ENCODE assay signal across 13 cellular contexts in the genomic region with DNA sequence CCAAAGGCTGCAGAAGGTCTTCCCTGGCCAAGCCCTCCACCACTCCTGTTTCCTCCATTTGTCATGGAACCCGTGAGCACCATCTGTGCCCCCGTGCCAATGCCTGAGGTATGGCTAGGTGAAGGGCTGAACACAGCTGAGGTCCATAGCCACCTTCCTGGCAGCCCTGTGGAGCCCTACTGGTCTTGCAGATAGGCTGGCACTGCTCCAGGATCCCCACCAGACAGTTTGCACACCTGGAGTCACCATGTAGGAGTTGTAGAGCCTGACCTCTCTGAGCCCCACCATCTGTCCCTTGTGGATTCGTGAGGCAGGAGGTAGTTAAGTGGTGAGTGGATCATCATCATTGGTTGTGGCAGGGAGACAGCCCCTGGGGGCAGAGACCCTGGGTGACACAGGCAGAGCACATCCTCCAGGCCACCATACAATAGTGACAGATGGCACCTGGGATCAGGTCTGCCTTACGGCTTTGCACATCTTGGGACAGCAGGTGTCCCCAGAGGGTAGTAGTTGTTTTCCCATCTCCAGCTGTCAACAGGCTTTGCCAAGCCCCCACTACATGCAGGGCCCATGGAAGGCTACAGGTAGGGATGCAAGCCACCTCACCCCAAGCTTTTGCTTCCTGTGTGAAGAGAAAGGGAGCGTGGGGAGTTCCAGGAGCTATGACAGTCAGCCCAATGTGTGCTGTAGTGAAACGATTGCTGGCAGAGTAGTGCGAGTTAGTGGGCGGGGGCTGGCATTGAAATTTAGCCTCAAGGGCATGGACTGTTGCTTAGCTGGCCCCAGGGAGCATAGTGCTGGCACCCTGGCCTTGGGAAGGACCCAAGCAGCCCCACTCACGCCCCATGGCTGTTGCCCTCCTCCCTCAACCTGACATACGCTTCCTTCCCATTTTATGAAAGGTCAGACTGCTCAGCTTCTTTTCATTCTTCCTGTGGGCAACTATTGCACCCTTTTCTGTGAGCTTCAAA. TPM values are rescaled to one million over a fixed set of nuclear protein-coding genes. Genes with fewer than 3 reads are reported as not detected.
DNase-seq lines count a peak whose midpoint lies in the region; ATAC-seq and TF ChIP-seq lines count a peak whose summit lies in the region.
"Had no signal": no experiment of that assay in that cellular context is flagged by ENCODE, and none has a peak within 500 bp of the region (broad histone marks: within the 10 kb centered on the region; RNA-seq: fewer than 3 reads in every experiment).

No MANE protein-coding gene starts in this region.

- WGBS in heart right ventricle, 2 donors, result 82 to 89% methylated on average over 10 of the region's 10 CpGs

- ATAC-seq in left ventricle myocardium superior, result no peak
- ATAC-seq in heart right ventricle, result no peak
- ATAC-seq in stimulated activated naive CD8-positive, alpha-beta T cell treated with anti-CD3 and anti-CD28 coated beads, Interleukin-15, amount 100 ng/mL, for 72 hours, result peak; percentile 19

- peaks cover 32% of the 10 kb centered on the region for H3K4me1 Mint-ChIP-seq in stimulated activated naive CD8-positive, alpha-beta T cell treated with anti-CD3 and anti-CD28 coated beads, Interleukin-15, amount 100 ng/mL, for 72 hours

- no peaks in the 10 kb centered on the region for H3K9me3 Mint-ChIP-seq in stimulated activated naive CD8-positive, alpha-beta T cell treated with anti-CD3 and anti-CD28 coated beads, Interleukin-15, amount 100 ng/mL, for 72 hours

- peak; percentile 22 for DNase-seq in left ventricle myocardium superior
- DNase-seq in heart right ventricle, result no peak
- peak; percentile 82 for DNase-seq in NCI-H2029 (lab: John Stamatoyannopoulos, UW)
- DNase-seq in WERI-Rb-1, result peak; percentile 93
- no peak for DNase-seq in stimulated activated naive CD8-positive, alpha-beta T cell treated with anti-CD3 and anti-CD28 coated beads, Interleukin-15, amount 100 ng/mL, for 72 hours
- DNase-seq in dorsolateral prefrontal cortex, result no peak
- no peak for DNase-seq in GM20000 (ENCODE audit: low spot score)
- DNase-seq in activated CD4-positive, alpha-beta T cell treated with anti-CD3 and anti-CD28 coated beads for 4 hours, result no peak
- DNase-seq: stimulated activated CD4-positive, alpha-beta T cell treated with anti-CD3 and anti-CD28 coated beads, Interleukin-1b, Interleukin-23, amount 100 ng/mL, for 48 hours; stimulated activated naive CD4-positive, alpha-beta T cell treated with Interleukin-2 at 50 U/mL for 16 hours had no signal

- no peak overlapping the region for H3K4me3 Mint-ChIP-seq in stimulated activated naive CD8-positive, alpha-beta T cell treated with anti-CD3 and anti-CD28 coated beads, Interleukin-15, amount 100 ng/mL, for 72 hours

- H3K36me3 ChIP-seq in heart right ventricle (peaks cover 0 to 77% (median 4%) of the 10 kb centered on the region in 9 donors), WERI-Rb-1 (peaks cover 46% of the 10 kb centered on the region)
- H3K36me3 ChIP-seq: cardiac muscle cell had no signal

- H3K9me3 ChIP-seq in heart right ventricle (no peaks in the 10 kb centered on the region), WERI-Rb-1 (ENCODE audit: severe bottlenecking) (no peaks in the 10 kb centered on the region)

- TF ChIP-seq CTCF in heart right ventricle (IDR thresholded peaks at IDR 0.05), result no peak
- TF ChIP-seq CTCF in WERI-Rb-1 (IDR thresholded peaks at IDR 0.05; ENCODE audit: low read depth, low read length), result peak; percentile 64; the same call in 1 of the 2 replicates
- no peak for TF ChIP-seq CTCF in dorsolateral prefrontal cortex (IDR thresholded peaks at IDR 0.05 in 54 of 56, conservative IDR thresholded peaks at IDR 0.05 in 2 of 56; ENCODE audit: low read depth in 1 of 56, partially characterized antibody in 56 of 56)
- no peak for TF ChIP-seq CTCF in GM20000 (IDR thresholded peaks at IDR 0.05; ENCODE audit: extremely low read depth, missing control alignments)

- no peaks in the 10 kb centered on the region for H3K27me3 Mint-ChIP-seq in stimulated activated naive CD8-positive, alpha-beta T cell treated with anti-CD3 and anti-CD28 coated beads, Interleukin-15, amount 100 ng/mL, for 72 hours

- no peak overlapping the region for H3K27ac ChIP-seq in heart right ventricle
- peak overlapping the region; percentile 90 for H3K27ac ChIP-seq in WERI-Rb-1
- peak overlapping the region in 1 of 59 donors; percentile 50 for H3K27ac ChIP-seq in dorsolateral prefrontal cortex
- H3K27ac ChIP-seq: cardiac muscle cell, epithelial cell of prostate, GM23248 had no signal

- H3K27me3 ChIP-seq in heart right ventricle, result no peaks in the 10 kb centered on the region
- H3K27me3 ChIP-seq in WERI-Rb-1 (ENCODE audit: insufficient read depth, low read depth, severe bottlenecking), result no peaks in the 10 kb centered on the region
- H3K27me3 ChIP-seq in dorsolateral prefrontal cortex, result no peaks in the 10 kb centered on the region
- H3K27me3 ChIP-seq: cardiac muscle cell had no signal

- peaks cover 0 to 11% (median 6%) of the 10 kb centered on the region in 9 donors for H3K4me1 ChIP-seq in heart right ventricle

- peak overlapping the region in 1 of 2 donors; percentile 49 for H3K27ac Mint-ChIP-seq in stimulated activated naive CD8-positive, alpha-beta T cell treated with anti-CD3 and anti-CD28 coated beads, Interleukin-15, amount 100 ng/mL, for 72 hours

- no peak overlapping the region for H3K4me3 ChIP-seq in heart right ventricle
- no peak overlapping the region for H3K4me3 ChIP-seq in WERI-Rb-1 (ENCODE audit: low read depth, low read length)
- H3K4me3 ChIP-seq in dorsolateral prefrontal cortex, result no peak overlapping the region
- H3K4me3 ChIP-seq: cardiac muscle cell, GM23248 had no signal

- intact Hi-C loops in left ventricle myocardium superior (cut with micrococcal nuclease), result no loop called here
- intact Hi-C loops in heart right ventricle (cut with DNase I), result no loop called here
- intact Hi-C loops in dorsolateral prefrontal cortex (cut with DNase I), result no loop called here

RNA-seq across cellular contexts. Expression of a gene that starts 52.4 kb away (rescaled TPM):
- total RNA-seq in left ventricle myocardium superior, result 3.3 TPM
- total RNA-seq in heart right ventricle, result 1 to 10 TPM in 6 of 10 donors, under 1 TPM in 4; 0.57 to 6.7 (median 1.5) TPM
- 1 to 10 TPM; 5.4 to 6.5 TPM for polyA plus RNA-seq in heart right ventricle
- total RNA-seq in dorsolateral prefrontal cortex, result 10 to 100 TPM in 2 of 120 experiments, 1 to 10 TPM in 96, under 1 TPM in 22; 0.41 to 16.9 (median 1.5) TPM
- total RNA-seq: GM23248 had no signal

Comparison
In these comparisons a context has a peak if more than half of its experiments do, and no peak if none do; other contexts are left out.
1. DNase-seq: peak in left ventricle myocardium superior (single experiment), NCI-H2029 (single experiment) and WERI-Rb-1 (single experiment); none in heart right ventricle (0 of 2), stimulated activated naive CD8-positive, alpha-beta T cell treated with anti-CD3 and anti-CD28 coated beads, Interleukin-15, amount 100 ng/mL, for 72 hours (0 of 2), dorsolateral prefrontal cortex (0 of 10), GM20000 (single experiment) and activated CD4-positive, alpha-beta T cell treated with anti-CD3 and anti-CD28 coated beads for 4 hours (0 of 2).